14 cellular contexts compared by ENCODE assay signal in genomic region chr15:27260523-27260922, GRCh38.
"Had no signal": no experiment of that assay in that cellular context is flagged by ENCODE, and none has a peak within 500 bp of the region (broad histone marks: within the 10 kb centered on the region; RNA-seq: fewer than 3 reads in every experiment).

No MANE protein-coding gene starts in this region.

- ATAC-seq: activated CD4-positive, alpha-beta T cell treated with anti-CD3 and anti-CD28 coated beads for 36 hours; activated T-cell treated with anti-CD3 and anti-CD28 coated beads, Interleukin-2, amount 50 U/mL, for 72 hours; left colon; stimulated activated naive CD8-positive, alpha-beta T cell treated with anti-CD3 and anti-CD28 coated beads, Interleukin-15, amount 100 ng/mL, for 72 hours had no signal

- DNase-seq: activated CD4-positive, alpha-beta memory T cell treated with anti-CD3 and anti-CD28 coated beads, Interleukin-2, amount 10 ng/mL, durations not matched to agents 7 days and 5 days; activated CD4-positive, alpha-beta T cell treated with anti-CD3 and anti-CD28 coated beads for 36 hours; activated CD8-positive, alpha-beta memory T cell treated with anti-CD3 and anti-CD28 coated beads, Interleukin-2, amount 50 U/mL, for 4 hours; activated gamma-delta T cell treated with Interleukin-2 at 50 U/mL for 16 hours; activated T-cell treated with anti-CD3 and anti-CD28 coated beads, Interleukin-2, amount 50 U/mL, for 72 hours; esophagus squamous epithelium; foreskin fibroblast; left colon; naive B cell; retina; stimulated activated CD4-positive, alpha-beta T cell treated with anti-CD3 and anti-CD28 coated beads, Interleukin-4, amount 100 ng/mL, for 4 hours; stimulated activated naive CD8-positive, alpha-beta T cell treated with anti-CD3 and anti-CD28 coated beads, Interleukin-15, amount 100 ng/mL, for 72 hours; testis; WERI-Rb-1 had no signal
